Comparison of ENCODE assay signal across 7 cellular contexts in genomic region chr11:108497317-108498045, GRCh38. TPM values are rescaled to one million over a fixed set of nuclear protein-coding genes. Genes with fewer than 3 reads are reported as not detected.
DNase-seq lines count a peak whose midpoint lies in the region; ATAC-seq and TF ChIP-seq lines count a peak whose summit lies in the region.

No MANE protein-coding gene starts in this region.

- H3K79me2 ChIP-seq in mammary epithelial cell (ENCODE audit: insufficient read depth, low read length), result no peaks in the 10 kb centered on the region

- CTCF ChIA-PET in mammary epithelial cell (lab: Charles Lee; ENCODE audit: low non-redundant PET), result no interaction called here

- ATAC-seq in GM18511 (IDR thresholded peaks at IDR 0.05; ENCODE audit: unreplicated experiment), result peak; percentile 62
- peak; percentile 59 for ATAC-seq in HG03039 (IDR thresholded peaks at IDR 0.05; ENCODE audit: unreplicated experiment)

- DNase-seq in NCI-H2196 (lab: John Stamatoyannopoulos, UW; ENCODE audit: unreplicated experiment) (peak; percentile 86), mammary epithelial cell (peak; percentile 90), iPS-NIHi11 (ENCODE audit: low spot score) (peak; percentile 87)

- no peaks in the 10 kb centered on the region for H4K20me1 ChIP-seq in mammary epithelial cell (ENCODE audit: insufficient read depth, low read length)

- no peak for TF ChIP-seq CTCF in WI38 (IDR thresholded peaks at IDR 0.05; ENCODE audit: low read depth, low read length)
- no peak for TF ChIP-seq CTCF in mammary epithelial cell (conservative IDR thresholded peaks at IDR 0.05 in 1 of 2, IDR thresholded peaks at IDR 0.05 in 1 of 2; ENCODE audit: extremely low read depth in 1 of 2, insufficient read depth in 1 of 2, low read depth in 1 of 2, low read length in 2 of 2)

- dilution Hi-C loops in mammary epithelial cell (cut with HindIII; ENCODE audit: low sequenced_read_pairs), result no loop called here

- H3K27me3 ChIP-seq in mammary epithelial cell (ENCODE audit: insufficient read depth, low read length), result no peaks in the 10 kb centered on the region

- H3K27ac ChIP-seq in mammary epithelial cell (ENCODE audit: insufficient read depth, low read depth, low read length) (peak overlapping the region; percentile 58), skin epidermis (peak overlapping the region; percentile 85 to 99 (median 95))

- no peaks in the 10 kb centered on the region for H3K36me3 ChIP-seq in mammary epithelial cell (ENCODE audit: insufficient read depth, low read length)

- in situ Hi-C loops in mammary epithelial cell (cut with MboI; ENCODE audit: low sequenced_read_pairs in 2 of 2), result no loop called here

- WGBS in mammary epithelial cell (ENCODE audit: low coverage, missing lambda C conversion rate), result 7% methylated on average over 27 of the region's 30 CpGs

- peaks cover 16% of the 10 kb centered on the region for H3K4me1 ChIP-seq in mammary epithelial cell (ENCODE audit: insufficient read depth, low read length)

- BruUV-seq in mammary epithelial cell (replicated peaks; lab: Mats Ljungman, UMichigan), result no TSS peak

- peak overlapping the region; percentile 35 for H3K9ac ChIP-seq in mammary epithelial cell (ENCODE audit: insufficient read depth, low read length)

- no peaks in the 10 kb centered on the region for H3K9me3 ChIP-seq in mammary epithelial cell (replicated peaks; ENCODE audit: insufficient read depth, low read length)

- peak overlapping the region; percentile 95 for H3K4me2 ChIP-seq in mammary epithelial cell (ENCODE audit: insufficient read depth, low read depth, low read length)

- H3K4me3 ChIP-seq in WI38 (ENCODE audit: low read depth, low read length) (peak overlapping the region; percentile 66), mammary epithelial cell (replicated peaks in 1 of 3; ENCODE audit: insufficient read depth in 1 of 3, low read depth in 2 of 3, low read length in 3 of 3) (peak overlapping the region; percentile 26 to 49 (median 40)), skin epidermis (peak overlapping the region; percentile 58 to 83 (median 70))

- intact Hi-C loops in mammary epithelial cell (cut with micrococcal nuclease), result no loop called here

- peak overlapping the region; percentile 98 for H2AFZ ChIP-seq in mammary epithelial cell (ENCODE audit: low read depth, low read length)

RNA-seq across cellular contexts. Expression of gene POGLUT3, which starts 0.7 kb away (rescaled TPM):
- 1 to 10 TPM; 1.3 to 4.2 TPM for total RNA-seq in mammary epithelial cell
- polyA plus RNA-seq in mammary epithelial cell, result 2.8 TPM
- polyA minus RNA-seq in mammary epithelial cell, result not detected

RNA-seq across cellular contexts. Expression of gene C11orf65, which starts 30.2 kb away (rescaled TPM):
- 1 to 10 TPM in 1 of 2 donors, under 1 TPM in 1; 0.67 to 1.1 TPM for total RNA-seq in mammary epithelial cell
- 0.20 TPM for polyA plus RNA-seq in mammary epithelial cell
- polyA minus RNA-seq in mammary epithelial cell, result not detected

Comparison
In these comparisons a context has a peak if more than half of its experiments do, and no peak if none do; other contexts are left out.
1. Peak in every context shown above with its lines: DNase-seq, ATAC-seq, H3K4me3 ChIP-seq and H3K27ac ChIP-seq.